In genomic region chr1:109457819-109458218, GRCh38 we compare ENCODE assay signal across 35 cellular contexts. TPM values are rescaled to one million over a fixed set of nuclear protein-coding genes. Genes with fewer than 3 reads are reported as not detected.
"Had no signal": no experiment of that assay in that cellular context is flagged by ENCODE, and none has a peak within 500 bp of the region (broad histone marks: within the 10 kb centered on the region; RNA-seq: fewer than 3 reads in every experiment).

No MANE protein-coding gene starts in this region.

- DNase-seq: Karpas-422, Kasumi-1, MG63, MM.1S, MV-4-11, NCI-H1048, NCI-H1092, NCI-H1092 treated with DMSO at 0.1 percent for 48 hours, NCI-H1105, NCI-H1105 treated with DMSO at 0.1 percent for 48 hours, NCI-H1417, NCI-H1417 treated with DMSO at 0.1 percent for 48 hours, NCI-H1436, NCI-H1436 treated with DMSO at 0.1 percent for 48 hours, NCI-H146, NCI-H1694, NCI-H1694 treated with DMSO at 0.1 percent for 48 hours, NCI-H187, NCI-H187 treated with DMSO at 0.1 percent for 48 hours, NCI-H1930, NCI-H2029, NCI-H2029 treated with DMSO at 0.1 percent for 48 hours, NCI-H2081, NCI-H2081 treated with DMSO at 0.1 percent for 48 hours, NCI-H2107, NCI-H2171, NCI-H2171 treated with DMSO at 0.1 percent for 48 hours, NCI-H2227 treated with DMSO at 0.1 percent for 48 hours, NCI-H226, NCI-H345, NCI-H446, NCI-H446 treated with DMSO at 0.1 percent for 48 hours, NCI-H510A had no signal

- H3K9ac ChIP-seq: KMS-11 had no signal

- H3K4me3 ChIP-seq: MG63 had no signal

- H3K36me3 ChIP-seq: MG63 had no signal

- H3K27ac ChIP-seq: KMS-11 had no signal

- H3K4me2 ChIP-seq: KMS-11 had no signal

RNA-seq across cellular contexts. Expression of gene SYPL2, which starts 8.5 kb away (rescaled TPM):
- total RNA-seq: MCF 10A had no signal
